ENCODE assay signal across 15 cellular contexts in the genomic region with DNA sequence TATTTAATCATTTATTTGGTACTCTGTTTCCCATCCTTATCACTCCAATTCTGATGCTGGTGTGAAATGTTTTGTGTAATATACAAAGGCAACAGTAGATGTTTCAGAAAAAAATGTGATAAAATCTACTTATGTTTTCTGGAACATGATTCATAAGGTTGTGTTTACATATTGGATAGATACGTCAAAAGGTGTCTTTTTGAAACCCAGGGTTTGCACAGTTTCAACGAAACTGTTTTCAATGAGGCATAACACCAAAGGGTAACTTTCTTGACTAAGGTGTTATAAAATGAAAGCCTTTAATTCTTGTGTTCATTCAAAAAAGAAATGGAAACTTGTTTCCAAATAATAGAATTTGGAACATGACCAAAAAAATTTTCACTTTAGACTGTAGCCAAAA. TPM values are rescaled to one million over a fixed set of nuclear protein-coding genes. Genes with fewer than 3 reads are reported as not detected.
DNase-seq lines count a peak whose midpoint lies in the region; ATAC-seq and TF ChIP-seq lines count a peak whose summit lies in the region.
"Had no signal": no experiment of that assay in that cellular context is flagged by ENCODE, and none has a peak within 500 bp of the region (broad histone marks: within the 10 kb centered on the region; RNA-seq: fewer than 3 reads in every experiment).

No MANE protein-coding gene starts in this region.

- peaks cover 7% of the 10 kb centered on the region for H3K36me3 ChIP-seq in OCI-LY3 (replicated peaks; ENCODE audit: low read depth, low read length)
- H3K36me3 ChIP-seq: BE2C had no signal

- intact Hi-C loops in sciatic nerve (cut with DNase I): no loop called here

- H3K9me3 Mint-ChIP-seq in activated naive CD8-positive, alpha-beta T cell (ENCODE audit: low read depth): peaks cover 5% of the 10 kb centered on the region
- H3K9me3 Mint-ChIP-seq in activated naive CD8-positive, alpha-beta T cell treated with anti-CD3 and anti-CD28 coated beads, Interleukin-2, amount 50 U/mL, for 24 hours: peaks cover 7% of the 10 kb centered on the region
- H3K9me3 Mint-ChIP-seq in nephron: peaks cover 16% of the 10 kb centered on the region
- H3K9me3 Mint-ChIP-seq: GM23338 had no signal

- H3K27me3 Mint-ChIP-seq in activated naive CD8-positive, alpha-beta T cell: no peaks in the 10 kb centered on the region
- H3K27me3 Mint-ChIP-seq in activated naive CD8-positive, alpha-beta T cell treated with anti-CD3 and anti-CD28 coated beads, Interleukin-2, amount 50 U/mL, for 24 hours: peaks cover 3% of the 10 kb centered on the region
- H3K27me3 Mint-ChIP-seq in nephron (ENCODE audit: low read depth): no peaks in the 10 kb centered on the region

- peaks cover 6% of the 10 kb centered on the region; the same call in 1 of the 2 replicates for H3K9me3 ChIP-seq in OCI-LY3 (ENCODE audit: insufficient read depth, low read length)
- H3K9me3 ChIP-seq: BE2C had no signal

- H3K4me3 Mint-ChIP-seq in activated naive CD8-positive, alpha-beta T cell: peak overlapping the region; percentile 34
- H3K4me3 Mint-ChIP-seq in activated naive CD8-positive, alpha-beta T cell treated with anti-CD3 and anti-CD28 coated beads, Interleukin-2, amount 50 U/mL, for 24 hours: no peak overlapping the region
- peak overlapping the region; percentile 59 to 100 (median 83) for H3K4me3 Mint-ChIP-seq in nephron

- no peak overlapping the region for H3K27ac ChIP-seq in OCI-LY3 (ENCODE audit: low read length)
- H3K27ac ChIP-seq: C4-2B had no signal

- no peak overlapping the region for H3K27ac Mint-ChIP-seq in activated naive CD8-positive, alpha-beta T cell
- no peak overlapping the region for H3K27ac Mint-ChIP-seq in activated naive CD8-positive, alpha-beta T cell treated with anti-CD3 and anti-CD28 coated beads, Interleukin-2, amount 50 U/mL, for 24 hours
- H3K27ac Mint-ChIP-seq in nephron: no peak overlapping the region
- H3K27ac Mint-ChIP-seq: CD8-positive, alpha-beta T cell; GM23338; H9 had no signal

- H4K20me1 ChIP-seq in OCI-LY3 (ENCODE audit: insufficient read depth, low read length): no peaks in the 10 kb centered on the region

- peaks cover 8% of the 10 kb centered on the region for H3K36me3 Mint-ChIP-seq in activated naive CD8-positive, alpha-beta T cell
- H3K36me3 Mint-ChIP-seq in activated naive CD8-positive, alpha-beta T cell treated with anti-CD3 and anti-CD28 coated beads, Interleukin-2, amount 50 U/mL, for 24 hours (ENCODE audit: low read depth): peaks cover 10% of the 10 kb centered on the region
- H3K36me3 Mint-ChIP-seq in nephron (ENCODE audit: low read depth): peaks cover 25% of the 10 kb centered on the region

- H3K4me3 ChIP-seq in OCI-LY3 (ENCODE audit: low read length): no peak overlapping the region
- H3K4me3 ChIP-seq: GM23338 had no signal

- H3K4me1 Mint-ChIP-seq in activated naive CD8-positive, alpha-beta T cell (ENCODE audit: low read depth): peaks cover 23% of the 10 kb centered on the region
- H3K4me1 Mint-ChIP-seq in activated naive CD8-positive, alpha-beta T cell treated with anti-CD3 and anti-CD28 coated beads, Interleukin-2, amount 50 U/mL, for 24 hours: peaks cover 28% of the 10 kb centered on the region
- H3K4me1 Mint-ChIP-seq in nephron: peaks cover 11% of the 10 kb centered on the region

- no peak for ATAC-seq in activated naive CD8-positive, alpha-beta T cell treated with anti-CD3 and anti-CD28 coated beads, Interleukin-2, amount 50 U/mL, for 24 hours
- ATAC-seq in sciatic nerve: no peak
- ATAC-seq: CD8-positive, alpha-beta T cell; GM23338 had no signal

- H3K79me2 ChIP-seq in OCI-LY3 (ENCODE audit: low read length): peaks cover 25% of the 10 kb centered on the region

- H3K4me2 ChIP-seq in OCI-LY3 (ENCODE audit: low read length): peak overlapping the region; percentile 30; the same call in 1 of the 2 replicates
- H3K4me2 ChIP-seq: GM23338 had no signal

- no peaks in the 10 kb centered on the region for H3K27me3 ChIP-seq in OCI-LY3 (ENCODE audit: low read depth, low read length)
- H3K27me3 ChIP-seq: BE2C had no signal

- H3K9ac ChIP-seq in OCI-LY3 (ENCODE audit: low read length): no peak overlapping the region

- DNase-seq in activated naive CD8-positive, alpha-beta T cell treated with anti-CD3 and anti-CD28 coated beads, Interleukin-2, amount 50 U/mL, for 24 hours: no peak
- DNase-seq in NCI-H1417 (lab: John Stamatoyannopoulos, UW) (no peak), RKO (ENCODE audit: low spot score) (no peak), sciatic nerve (ENCODE audit: low spot score) (no peak)
- DNase-seq: BE2C; CD8-positive, alpha-beta T cell; COR-L47; DND-41; GDM1; H9 had no signal

- TF ChIP-seq CTCF in OCI-LY3 (IDR thresholded peaks at IDR 0.05; ENCODE audit: low read depth, low read length) (no peak), nephron (IDR thresholded peaks at IDR 0.05; ENCODE audit: unreplicated experiment in 3 of 3) (no peak)

- no peak overlapping the region for H2AFZ ChIP-seq in OCI-LY3 (ENCODE audit: low read depth, low read length)
- H2AFZ ChIP-seq: GM23338 had no signal

- H3K4me1 ChIP-seq in OCI-LY3 (ENCODE audit: low read length): peaks cover 24% of the 10 kb centered on the region
- H3K4me1 ChIP-seq: BE2C had no signal

RNA-seq across cellular contexts. Expression of gene HSD17B12, which starts 33.8 kb away (rescaled TPM):
- total RNA-seq in sciatic nerve: 102 TPM
